Comparison of ENCODE assay signal across 8 cellular contexts in genomic region chr19:45641274-45642105, GRCh38. TPM values are rescaled to one million over a fixed set of nuclear protein-coding genes. Genes with fewer than 3 reads are reported as not detected.
A peak's percentile ranks its signal among the peaks of the same experiment; 100 is the strongest.
DNase-seq lines count a peak whose midpoint lies in the region; ATAC-seq lines count a peak whose summit lies in the region.

No MANE protein-coding gene starts in this region.

- H3K36me3 Mint-ChIP-seq in activated CD8-positive, alpha-beta memory T cell treated with anti-CD3 and anti-CD28 coated beads, Interleukin-2, amount 10 ng/mL, durations not matched to agents 7 days and 5 days = peaks cover 8% of the 10 kb centered on the region

- H3K27me3 ChIP-seq in mucosa of stomach (ENCODE audit: control insufficient read depth, insufficient read depth, low read length) = peaks cover 34% of the 10 kb centered on the region

- H3K4me3 Mint-ChIP-seq in activated CD8-positive, alpha-beta memory T cell treated with anti-CD3 and anti-CD28 coated beads, Interleukin-2, amount 10 ng/mL, durations not matched to agents 7 days and 5 days = peak overlapping the region; percentile 73

- CTCF ChIA-PET in activated CD8-positive, alpha-beta memory T cell treated with anti-CD3 and anti-CD28 coated beads, Interleukin-2, amount 10 ng/mL, durations not matched to agents 7 days and 5 days (lab: Charles Lee) = interaction anchor here (0.6 to 5.0 kb wide), 44 partner anchors 8 to 237 kb away, joined by 3 to 71 read pairs (median 8); partner anchors contain the start of genes FOSB, GIPR, OPA3 and PPM1N

- no peaks in the 10 kb centered on the region for H3K9me3 ChIP-seq in mucosa of stomach (ENCODE audit: control insufficient read depth, low read length)

- peak overlapping the region; percentile 37 for H3K9ac ChIP-seq in mucosa of stomach (ENCODE audit: low read length)

- H3K27ac ChIP-seq in epithelial cell of prostate = peak overlapping the region; percentile 81

- H3K4me1 ChIP-seq in mucosa of stomach (ENCODE audit: control insufficient read depth, insufficient read depth, low read length) = peaks cover 56% of the 10 kb centered on the region

- H3K27ac Mint-ChIP-seq in activated CD8-positive, alpha-beta memory T cell treated with anti-CD3 and anti-CD28 coated beads, Interleukin-2, amount 10 ng/mL, durations not matched to agents 7 days and 5 days = peak overlapping the region; percentile 99

- H3K27me3 Mint-ChIP-seq in activated CD8-positive, alpha-beta memory T cell treated with anti-CD3 and anti-CD28 coated beads, Interleukin-2, amount 10 ng/mL, durations not matched to agents 7 days and 5 days = no peaks in the 10 kb centered on the region

- DNase-seq in AG08395 (ENCODE audit: low spot score) (peak; percentile 62), NOMO-1 (lab: John Stamatoyannopoulos, UW; ENCODE audit: unreplicated experiment in 2 of 2) (peak; percentile 84 to 87), epithelial cell of prostate (ENCODE audit: low read depth, low spot score) (peak; percentile 76)
- peak; percentile 98 for DNase-seq in activated CD8-positive, alpha-beta memory T cell treated with anti-CD3 and anti-CD28 coated beads, Interleukin-2, amount 10 ng/mL, durations not matched to agents 7 days and 5 days
- DNase-seq in stimulated activated naive CD4-positive, alpha-beta T cell treated with Interleukin-2 at 50 U/mL for 16 hours (lab: John Stamatoyannopoulos, UW) = peak; percentile 78

- ATAC-seq in GM19023 (IDR thresholded peaks at IDR 0.05; ENCODE audit: unreplicated experiment) (peak; percentile 33), HG03439 (IDR thresholded peaks at IDR 0.05; ENCODE audit: unreplicated experiment) (peak; percentile 38)
- peak; percentile 54 for ATAC-seq in activated CD8-positive, alpha-beta memory T cell treated with anti-CD3 and anti-CD28 coated beads, Interleukin-2, amount 10 ng/mL, durations not matched to agents 7 days and 5 days

- no peaks in the 10 kb centered on the region for H3K9me3 Mint-ChIP-seq in activated CD8-positive, alpha-beta memory T cell treated with anti-CD3 and anti-CD28 coated beads, Interleukin-2, amount 10 ng/mL, durations not matched to agents 7 days and 5 days (ENCODE audit: low read depth)

- no peaks in the 10 kb centered on the region for H3K36me3 ChIP-seq in mucosa of stomach (ENCODE audit: control insufficient read depth, insufficient read depth, low read length)

- no peak overlapping the region for H3K4me3 ChIP-seq in mucosa of stomach (ENCODE audit: low read length)

- peaks cover 50% of the 10 kb centered on the region for H3K4me1 Mint-ChIP-seq in activated CD8-positive, alpha-beta memory T cell treated with anti-CD3 and anti-CD28 coated beads, Interleukin-2, amount 10 ng/mL, durations not matched to agents 7 days and 5 days

RNA-seq across cellular contexts. Expression of gene EML2, which starts 2.3 kb away (rescaled TPM):
- 100 to 1,000 TPM; 122 to 128 TPM for total RNA-seq in activated CD8-positive, alpha-beta memory T cell treated with anti-CD3 and anti-CD28 coated beads, Interleukin-2, amount 10 ng/mL, durations not matched to agents 7 days and 5 days

RNA-seq across cellular contexts. Expression of gene GIPR, which starts 26.5 kb away (rescaled TPM):
- total RNA-seq in activated CD8-positive, alpha-beta memory T cell treated with anti-CD3 and anti-CD28 coated beads, Interleukin-2, amount 10 ng/mL, durations not matched to agents 7 days and 5 days = 10 to 100 TPM; 12.1 to 14.7 TPM

RNA-seq across cellular contexts. Expression of gene GPR4, which starts 39.5 kb away (rescaled TPM):
- total RNA-seq in activated CD8-positive, alpha-beta memory T cell treated with anti-CD3 and anti-CD28 coated beads, Interleukin-2, amount 10 ng/mL, durations not matched to agents 7 days and 5 days = not detected

RNA-seq across cellular contexts. Expression of gene SNRPD2, which starts 50.3 kb away (rescaled TPM):
- 100 to 1,000 TPM; 602 to 634 TPM for total RNA-seq in activated CD8-positive, alpha-beta memory T cell treated with anti-CD3 and anti-CD28 coated beads, Interleukin-2, amount 10 ng/mL, durations not matched to agents 7 days and 5 days

RNA-seq across cellular contexts. Expression of gene QPCTL, which starts 51.0 kb away (rescaled TPM):
- total RNA-seq in activated CD8-positive, alpha-beta memory T cell treated with anti-CD3 and anti-CD28 coated beads, Interleukin-2, amount 10 ng/mL, durations not matched to agents 7 days and 5 days = 10 to 100 TPM in 1 of 2 experiments, 1 to 10 TPM in 1; 9.6 to 12.7 TPM
